In genomic region chr22:26367402-26368245, GRCh38 we compare ENCODE assay signal across 9 cellular contexts.
A peak's percentile ranks its signal among the peaks of the same experiment; 100 is the strongest.
DNase-seq lines count a peak whose midpoint lies in the region; ATAC-seq and TF ChIP-seq lines count a peak whose summit lies in the region.
"Had no signal": no experiment of that assay in that cellular context is flagged by ENCODE, and none has a peak within 500 bp of the region (broad histone marks: within the 10 kb centered on the region; RNA-seq: fewer than 3 reads in every experiment).

No MANE protein-coding gene starts in this region.

- DNase-seq in BE2C (peak; percentile 60), H9 (peak; percentile 60), Peyer's patch (peak in 2 of 3 donors; percentile 52 to 59), foreskin melanocyte (peak; percentile 21), sigmoid colon (no peak), NCI-H774 (lab: John Stamatoyannopoulos, UW) (no peak)
- DNase-seq in activated T-helper 1 cell treated with anti-CD3 and anti-CD28 coated beads, Interleukin-12 subunit alpha, Interleukin-12 subunit beta, Interleukin-2, Interleukin-4 antibody, amounts not matched to agents 30 ng/mL and 10 ng/mL and 1 ng/mL, durations not matched to agents 14 hours and 24 hours and 36 hours (ENCODE audit: low spot score), result peak; percentile 47

- no peak overlapping the region for H3T11ph ChIP-seq in H9 (ENCODE audit: low read length)

- no peak for ATAC-seq in GM18907 (IDR thresholded peaks at IDR 0.05; ENCODE audit: unreplicated experiment)

- H3K36me3 ChIP-seq in BE2C (no peaks in the 10 kb centered on the region), Peyer's patch (no peaks in the 10 kb centered on the region), sigmoid colon (no peaks in the 10 kb centered on the region)

- no peaks in the 10 kb centered on the region for H3K27me3 ChIP-seq in BE2C
- no peaks in the 10 kb centered on the region for H3K27me3 ChIP-seq in H9 (ENCODE audit: insufficient read depth, low read length)
- no peaks in the 10 kb centered on the region for H3K27me3 ChIP-seq in Peyer's patch
- H3K27me3 ChIP-seq in sigmoid colon, result peaks cover 0 to 22% (median 0%) of the 10 kb centered on the region in 3 donors

- no peaks in the 10 kb centered on the region for H3K23me2 ChIP-seq in H9 (ENCODE audit: insufficient read length, low read depth, low read length, poor library complexity, severe bottlenecking)

- H3K27ac ChIP-seq in H9 (ENCODE audit: insufficient read length, low read depth, low read length), result no peak overlapping the region
- H3K27ac ChIP-seq in Peyer's patch, result no peak overlapping the region
- no peak overlapping the region for H3K27ac ChIP-seq in sigmoid colon

- H3K4me3 ChIP-seq in BE2C (ENCODE audit: low read depth, low read length), result no peak overlapping the region
- H3K4me3 ChIP-seq in Peyer's patch, result no peak overlapping the region
- no peak overlapping the region for H3K4me3 ChIP-seq in sigmoid colon

- H3K4me2 ChIP-seq in H9 (ENCODE audit: insufficient read depth, insufficient read length, low read length), result no peak overlapping the region

- H3K56ac ChIP-seq in H9 (ENCODE audit: insufficient read length, low read depth, low read length), result no peak overlapping the region

- WGBS in H9 (ENCODE audit: extremely low coverage, insufficient read length, low lambda C conversion rate), result no CpG with 5 or more reads among the region's 19 CpGs
- WGBS in sigmoid colon, 2 donors, result 38 to 46% methylated on average over 19 of the region's 19 CpGs

- H3K79me2 ChIP-seq in H9 (ENCODE audit: insufficient read depth, low read length), result no peaks in the 10 kb centered on the region

- H2BK20ac ChIP-seq in H9 (ENCODE audit: low read depth, low read length, poor library complexity, severe bottlenecking), result no peak overlapping the region

- TF ChIP-seq POLR2A in Peyer's patch (IDR thresholded peaks at IDR 0.05) (no peak), sigmoid colon (IDR thresholded peaks at IDR 0.05) (no peak)

- peaks cover 18% of the 10 kb centered on the region for H3K27me3 Mint-ChIP-seq in H9 (ENCODE audit: low read depth)
- peaks cover 12% of the 10 kb centered on the region for H3K27me3 Mint-ChIP-seq in activated T-helper 1 cell treated with anti-CD3 and anti-CD28 coated beads, Interleukin-12 subunit alpha, Interleukin-12 subunit beta, Interleukin-2, Interleukin-4 antibody, amounts not matched to agents 30 ng/mL and 10 ng/mL and 1 ng/mL, durations not matched to agents 14 hours and 24 hours and 36 hours (ENCODE audit: insufficient read depth)

- TF ChIP-seq EP300 in sigmoid colon (IDR thresholded peaks at IDR 0.05), result no peak

- H2BK15ac ChIP-seq in H9 (ENCODE audit: low read depth, low read length), result no peak overlapping the region

- H3K79me1 ChIP-seq in H9 (ENCODE audit: insufficient read depth, low read depth, low read length, poor library complexity, severe bottlenecking), result no peaks in the 10 kb centered on the region

- no peaks in the 10 kb centered on the region; a peak in 1 of 5 replicates for H3K9me3 Mint-ChIP-seq in H9
- no peaks in the 10 kb centered on the region for H3K9me3 Mint-ChIP-seq in activated T-helper 1 cell treated with anti-CD3 and anti-CD28 coated beads, Interleukin-12 subunit alpha, Interleukin-12 subunit beta, Interleukin-2, Interleukin-4 antibody, amounts not matched to agents 30 ng/mL and 10 ng/mL and 1 ng/mL, durations not matched to agents 14 hours and 24 hours and 36 hours
- H3K9me3 Mint-ChIP-seq: stimulated activated naive CD8-positive, alpha-beta T cell treated with anti-CD3 and anti-CD28 coated beads, Interleukin-15, Interleukin-2, amounts not matched to agents 100 ng/mL and 50 ng/mL, for 24 hours had no signal

- H3K27ac Mint-ChIP-seq in H9, result no peak overlapping the region
- H3K27ac Mint-ChIP-seq in activated T-helper 1 cell treated with anti-CD3 and anti-CD28 coated beads, Interleukin-12 subunit alpha, Interleukin-12 subunit beta, Interleukin-2, Interleukin-4 antibody, amounts not matched to agents 30 ng/mL and 10 ng/mL and 1 ng/mL, durations not matched to agents 14 hours and 24 hours and 36 hours, result no peak overlapping the region
- H3K27ac Mint-ChIP-seq: stimulated activated naive CD8-positive, alpha-beta T cell treated with anti-CD3 and anti-CD28 coated beads, Interleukin-15, Interleukin-2, amounts not matched to agents 100 ng/mL and 50 ng/mL, for 24 hours had no signal

- H3K23ac ChIP-seq in H9 (ENCODE audit: insufficient read length, low read depth, low read length), result no peak overlapping the region

- H2AFZ ChIP-seq in H9 (ENCODE audit: low read length), result no peak overlapping the region

- no peak overlapping the region for H4K91ac ChIP-seq in H9 (ENCODE audit: insufficient read length, low read depth, low read length)

- H3K36me3 Mint-ChIP-seq in H9 (ENCODE audit: insufficient read depth in 1 of 3, low read depth in 3 of 3), result no peaks in the 10 kb centered on the region
- H3K36me3 Mint-ChIP-seq in activated T-helper 1 cell treated with anti-CD3 and anti-CD28 coated beads, Interleukin-12 subunit alpha, Interleukin-12 subunit beta, Interleukin-2, Interleukin-4 antibody, amounts not matched to agents 30 ng/mL and 10 ng/mL and 1 ng/mL, durations not matched to agents 14 hours and 24 hours and 36 hours (ENCODE audit: low read depth), result no peaks in the 10 kb centered on the region

- no peak overlapping the region for H2BK12ac ChIP-seq in H9 (ENCODE audit: insufficient read length, low read depth, low read length)

- H3K14ac ChIP-seq in H9 (ENCODE audit: insufficient read depth, low read length), result no peak overlapping the region

- no peak overlapping the region for H2AK5ac ChIP-seq in H9 (ENCODE audit: insufficient read length, low read length)

- intact Hi-C loops in activated T-helper 1 cell treated with anti-CD3 and anti-CD28 coated beads, Interleukin-12 subunit alpha, Interleukin-12 subunit beta, Interleukin-2, Interleukin-4 antibody, amounts not matched to agents 30 ng/mL and 10 ng/mL and 1 ng/mL, durations not matched to agents 14 hours and 24 hours and 36 hours (cut with micrococcal nuclease), result loop anchor here (10.0 kb wide), 1 partner anchor 1133 kb away; no protein-coding TSS in a partner anchor
- intact Hi-C loops in sigmoid colon (cut with DNase I), result no loop called here

- no peak overlapping the region for H3K4ac ChIP-seq in H9 (ENCODE audit: low read depth, low read length)

- H3K18ac ChIP-seq in H9 (ENCODE audit: insufficient read length, low read depth, low read length), result no peak overlapping the region

- peaks cover 2 to 3% of the 10 kb centered on the region in 2 experiments; a peak in 3 of 4 replicates for H3K4me1 Mint-ChIP-seq in H9
- peaks cover 5% of the 10 kb centered on the region for H3K4me1 Mint-ChIP-seq in activated T-helper 1 cell treated with anti-CD3 and anti-CD28 coated beads, Interleukin-12 subunit alpha, Interleukin-12 subunit beta, Interleukin-2, Interleukin-4 antibody, amounts not matched to agents 30 ng/mL and 10 ng/mL and 1 ng/mL, durations not matched to agents 14 hours and 24 hours and 36 hours (ENCODE audit: low read depth)

- TF ChIP-seq CTCF in BE2C (IDR thresholded peaks at IDR 0.05; ENCODE audit: low read depth, low read length), result peak; percentile 89
- peak; percentile 92 for TF ChIP-seq CTCF in H9 (conservative IDR thresholded peaks at IDR 0.05)
- TF ChIP-seq CTCF in Peyer's patch (IDR thresholded peaks at IDR 0.05), result peak; percentile 33 to 80 (median 59)
- peak; percentile 7 to 67 (median 51) for TF ChIP-seq CTCF in sigmoid colon (IDR thresholded peaks at IDR 0.05)

- H3K9me3 ChIP-seq in BE2C (no peaks in the 10 kb centered on the region), H9 (ENCODE audit: control insufficient read depth, low read depth, low read length) (no peaks in the 10 kb centered on the region), Peyer's patch (no peaks in the 10 kb centered on the region), sigmoid colon (no peaks in the 10 kb centered on the region)

- no peak overlapping the region for H2BK120ac ChIP-seq in H9 (ENCODE audit: low read depth, low read length, poor library complexity, severe bottlenecking)

- H2BK5ac ChIP-seq in H9 (ENCODE audit: insufficient read length, low read length), result no peak overlapping the region

- H3K9ac ChIP-seq in H9 (ENCODE audit: extremely low read depth, insufficient read length, low read length), result no peak overlapping the region

- H3K4me3 Mint-ChIP-seq in H9, result no peak overlapping the region
- no peak overlapping the region for H3K4me3 Mint-ChIP-seq in activated T-helper 1 cell treated with anti-CD3 and anti-CD28 coated beads, Interleukin-12 subunit alpha, Interleukin-12 subunit beta, Interleukin-2, Interleukin-4 antibody, amounts not matched to agents 30 ng/mL and 10 ng/mL and 1 ng/mL, durations not matched to agents 14 hours and 24 hours and 36 hours
- H3K4me3 Mint-ChIP-seq: stimulated activated naive CD8-positive, alpha-beta T cell treated with anti-CD3 and anti-CD28 coated beads, Interleukin-15, Interleukin-2, amounts not matched to agents 100 ng/mL and 50 ng/mL, for 24 hours had no signal

- H3K4me1 ChIP-seq in BE2C, result peaks cover 2% of the 10 kb centered on the region; the same call in 1 of the 2 replicates
- no peaks in the 10 kb centered on the region for H3K4me1 ChIP-seq in H9 (ENCODE audit: insufficient read depth, low read length)
- no peaks in the 10 kb centered on the region for H3K4me1 ChIP-seq in Peyer's patch
- H3K4me1 ChIP-seq in sigmoid colon, result no peaks in the 10 kb centered on the region

- no peaks in the 10 kb centered on the region for H4K20me1 ChIP-seq in H9 (ENCODE audit: control insufficient read depth, insufficient read depth, insufficient read length)

- no peak overlapping the region for H4K5ac ChIP-seq in H9 (ENCODE audit: insufficient read length, low read depth, low read length)

- no peak overlapping the region for H4K8ac ChIP-seq in H9 (replicated peaks; ENCODE audit: insufficient read length, low read depth, low read length)

Comparison
In these comparisons a context has a peak if more than half of its experiments do, and no peak if none do; other contexts are left out.
1. DNase-seq: peak in BE2C (single experiment), H9 (single experiment), Peyer's patch (2 of 3), activated T-helper 1 cell treated with anti-CD3 and anti-CD28 coated beads, Interleukin-12 subunit alpha, Interleukin-12 subunit beta, Interleukin-2, Interleukin-4 antibody, amounts not matched to agents 30 ng/mL and 10 ng/mL and 1 ng/mL, durations not matched to agents 14 hours and 24 hours and 36 hours (single experiment) and foreskin melanocyte (single experiment); none in sigmoid colon (single experiment) and NCI-H774 (single experiment).
2. Peak in every context shown above with its lines, with median percentiles within 50 percentile points of each other: CTCF ChIP-seq.